ENCODE assay signal across 17 cellular contexts in genomic region chr10:84938117-84938905, GRCh38.
"Had no signal": no experiment of that assay in that cellular context is flagged by ENCODE, and none has a peak within 500 bp of the region (broad histone marks: within the 10 kb centered on the region; RNA-seq: fewer than 3 reads in every experiment).

No MANE protein-coding gene starts in this region.

- ATAC-seq: activated CD4-positive, alpha-beta T cell treated with anti-CD3 and anti-CD28 coated beads for 36 hours; gastrocnemius medialis; left colon; natural killer cell; stimulated activated naive B cell treated with anti-CD40 and anti-IgM and Interleukin-4, amounts not matched to agents 10 μg/mL and 1 μg/mL and 100 μg/mL, for 72 hours had no signal

- H3K9me3 Mint-ChIP-seq: activated CD4-positive, alpha-beta memory T cell treated with anti-CD3 and anti-CD28 coated beads for 36 hours; activated T-cell treated with anti-CD3 and anti-CD28 coated beads, Interleukin-2, amount 50 U/mL, for 24 hours; endodermal cell; stimulated activated naive B cell treated with anti-CD40 and anti-IgM and Interleukin-4, amounts not matched to agents 10 μg/mL and 1 μg/mL and 100 μg/mL, for 72 hours had no signal

- H3K4me1 ChIP-seq: gastrocnemius medialis, parathyroid adenoma had no signal

- H3K4me3 ChIP-seq: dorsolateral prefrontal cortex, gastrocnemius medialis had no signal

- H3K36me3 ChIP-seq: gastrocnemius medialis, neutrophil had no signal

- H3K27me3 Mint-ChIP-seq: activated CD4-positive, alpha-beta memory T cell treated with anti-CD3 and anti-CD28 coated beads for 36 hours; activated CD4-positive, alpha-beta T cell treated with anti-CD3 and anti-CD28 coated beads for 36 hours; activated T-cell treated with anti-CD3 and anti-CD28 coated beads, Interleukin-2, amount 50 U/mL, for 24 hours; memory B cell; stimulated activated naive B cell treated with anti-CD40 and anti-IgM and Interleukin-4, amounts not matched to agents 10 μg/mL and 1 μg/mL and 100 μg/mL, for 72 hours had no signal

- H3K36me3 Mint-ChIP-seq: activated CD4-positive, alpha-beta memory T cell treated with anti-CD3 and anti-CD28 coated beads for 36 hours; memory B cell; natural killer cell; stimulated activated naive B cell treated with anti-CD40 and anti-IgM and Interleukin-4, amounts not matched to agents 10 μg/mL and 1 μg/mL and 100 μg/mL, for 72 hours had no signal

- H3K27ac Mint-ChIP-seq: activated CD4-positive, alpha-beta memory T cell treated with anti-CD3 and anti-CD28 coated beads for 36 hours; activated CD4-positive, alpha-beta T cell treated with anti-CD3 and anti-CD28 coated beads for 36 hours; activated T-cell treated with anti-CD3 and anti-CD28 coated beads, Interleukin-2, amount 50 U/mL, for 24 hours; endodermal cell; memory B cell; natural killer cell; stimulated activated naive B cell treated with anti-CD40 and anti-IgM and Interleukin-4, amounts not matched to agents 10 μg/mL and 1 μg/mL and 100 μg/mL, for 72 hours had no signal

- H3K4me1 Mint-ChIP-seq: activated CD4-positive, alpha-beta T cell treated with anti-CD3 and anti-CD28 coated beads for 36 hours; memory B cell; natural killer cell; stimulated activated naive B cell treated with anti-CD40 and anti-IgM and Interleukin-4, amounts not matched to agents 10 μg/mL and 1 μg/mL and 100 μg/mL, for 72 hours had no signal

- DNase-seq: activated CD4-positive, alpha-beta memory T cell treated with anti-CD3 and anti-CD28 coated beads for 36 hours; activated CD4-positive, alpha-beta T cell treated with anti-CD3 and anti-CD28 coated beads for 36 hours; activated effector memory CD4-positive, alpha-beta T cell treated with Interleukin-2 at 50 U/mL for 16 hours; activated naive CD4-positive, alpha-beta T cell treated with anti-CD3 and anti-CD28 coated beads, Interleukin-2, amount 50 U/mL, for 16 hours; activated T-cell treated with anti-CD3 and anti-CD28 coated beads, Interleukin-2, amount 50 U/mL, for 24 hours; dorsolateral prefrontal cortex; endodermal cell; gastrocnemius medialis; left colon; natural killer cell; stimulated activated CD4-positive, alpha-beta T cell treated with anti-CD3 and anti-CD28 coated beads, Interleukin-15, amount 100 ng/mL, for 24 hours; stimulated activated CD4-positive, alpha-beta T cell treated with anti-CD3 and anti-CD28 coated beads, Interleukin-4, amount 100 ng/mL, for 1 hour; stimulated activated naive B cell treated with anti-CD40 and anti-IgM and Interleukin-4, amounts not matched to agents 10 μg/mL and 1 μg/mL and 100 μg/mL, for 72 hours; trophoblast cell had no signal

- H3K9me3 ChIP-seq: gastrocnemius medialis, neutrophil had no signal

- H3K4me3 Mint-ChIP-seq: activated CD4-positive, alpha-beta memory T cell treated with anti-CD3 and anti-CD28 coated beads for 36 hours; activated CD4-positive, alpha-beta T cell treated with anti-CD3 and anti-CD28 coated beads for 36 hours; activated T-cell treated with anti-CD3 and anti-CD28 coated beads, Interleukin-2, amount 50 U/mL, for 24 hours; endodermal cell; memory B cell; natural killer cell; stimulated activated naive B cell treated with anti-CD40 and anti-IgM and Interleukin-4, amounts not matched to agents 10 μg/mL and 1 μg/mL and 100 μg/mL, for 72 hours had no signal

- H3K27me3 ChIP-seq: gastrocnemius medialis, neutrophil had no signal

- H3K27ac ChIP-seq: dorsolateral prefrontal cortex, gastrocnemius medialis, neutrophil, parathyroid adenoma had no signal
